12 cellular contexts compared by ENCODE assay signal in genomic region chr5:172749881-172750608, GRCh38. TPM values are rescaled to one million over a fixed set of nuclear protein-coding genes. Genes with fewer than 3 reads are reported as not detected.
DNase-seq lines count a peak whose midpoint lies in the region; ATAC-seq and TF ChIP-seq lines count a peak whose summit lies in the region.
"Had no signal": no experiment of that assay in that cellular context is flagged by ENCODE, and none has a peak within 500 bp of the region (broad histone marks: within the 10 kb centered on the region; RNA-seq: fewer than 3 reads in every experiment).

No MANE protein-coding gene starts in this region.

- TF ChIP-seq CTCF in astrocyte of the cerebellum (IDR thresholded peaks at IDR 0.05; ENCODE audit: low read depth, low read length, missing control alignments): no peak
- TF ChIP-seq CTCF in gastroesophageal sphincter (IDR thresholded peaks at IDR 0.05): no peak
- TF ChIP-seq CTCF in tibial nerve (IDR thresholded peaks at IDR 0.05): no peak

- no peaks in the 10 kb centered on the region for H3K36me3 ChIP-seq in gastroesophageal sphincter
- no peaks in the 10 kb centered on the region for H3K36me3 ChIP-seq in muscle layer of duodenum (ENCODE audit: control insufficient read depth in 1 of 2, insufficient read depth in 2 of 2, low read length in 2 of 2)
- H3K36me3 ChIP-seq in tibial nerve: no peaks in the 10 kb centered on the region

- ATAC-seq in gastroesophageal sphincter (peak; percentile 65), HG02588 (IDR thresholded peaks at IDR 0.05; ENCODE audit: unreplicated experiment) (no peak)
- ATAC-seq: GM12878, Panc1 had no signal

- H3K4me3 ChIP-seq in astrocyte of the cerebellum (ENCODE audit: low read depth, low read length) (no peak overlapping the region), gastroesophageal sphincter (no peak overlapping the region), muscle layer of duodenum (ENCODE audit: low read depth in 1 of 2, low read length in 2 of 2) (no peak overlapping the region), tibial nerve (no peak overlapping the region)
- H3K4me3 ChIP-seq: GM12878 had no signal

- DNase-seq in astrocyte of the cerebellum (ENCODE audit: low read depth): peak; percentile 16
- no peak for DNase-seq in tibial nerve (ENCODE audit: low spot score in 2 of 2)
- DNase-seq in DMS153 treated with DMSO at 0.1 percent for 48 hours (lab: John Stamatoyannopoulos, UW; ENCODE audit: unreplicated experiment): no peak
- DNase-seq in SKM-1 (lab: John Stamatoyannopoulos, UW; ENCODE audit: unreplicated experiment): no peak
- DNase-seq in DMS153 (lab: John Stamatoyannopoulos, UW): no peak
- DNase-seq: activated CD8-positive, alpha-beta memory T cell treated with anti-CD3 and anti-CD28 coated beads, Interleukin-2, amount 50 U/mL, for 4 hours; islet precursor cell had no signal

- WGBS in gastroesophageal sphincter (ENCODE audit: low coverage in 1 of 2), 2 donors: 33 to 42% methylated on average over 11 of the region's 19 CpGs
- 50% methylated on average over 19 of the region's 19 CpGs for WGBS in tibial nerve, 2 donors

- H3K27ac ChIP-seq in gastroesophageal sphincter (peak overlapping the region; percentile 70 to 93 (median 88)), muscle layer of duodenum (ENCODE audit: low read length) (peak overlapping the region; percentile 64), tibial nerve (peak overlapping the region; percentile 16 to 83 (median 70))

- no peaks in the 10 kb centered on the region for H3K9me3 ChIP-seq in gastroesophageal sphincter
- peaks cover 0 to 4% of the 10 kb centered on the region in 2 donors for H3K9me3 ChIP-seq in muscle layer of duodenum (ENCODE audit: control insufficient read depth in 1 of 2, low read length in 2 of 2)
- H3K9me3 ChIP-seq in tibial nerve: peaks cover 0 to 7% (median 0%) of the 10 kb centered on the region in 4 donors

- in situ Hi-C loops in astrocyte of the cerebellum (cut with HindIII; ENCODE audit: low sequenced_read_pairs): no loop called here

- TF ChIP-seq POLR2A in gastroesophageal sphincter (IDR thresholded peaks at IDR 0.05) (no peak), tibial nerve (IDR thresholded peaks at IDR 0.05) (no peak)

- peaks cover 7 to 51% (median 7%) of the 10 kb centered on the region in 3 donors for H3K4me1 ChIP-seq in gastroesophageal sphincter
- H3K4me1 ChIP-seq in muscle layer of duodenum (ENCODE audit: control insufficient read depth in 1 of 2, insufficient read depth in 2 of 2, low read length in 2 of 2): peaks cover 0 to 20% of the 10 kb centered on the region in 2 donors
- peaks cover 0 to 28% (median 11%) of the 10 kb centered on the region in 4 donors for H3K4me1 ChIP-seq in tibial nerve

- H3K27me3 ChIP-seq in gastroesophageal sphincter (no peaks in the 10 kb centered on the region), muscle layer of duodenum (ENCODE audit: low read depth, low read length) (no peaks in the 10 kb centered on the region), tibial nerve (no peaks in the 10 kb centered on the region)

- TF ChIP-seq EP300 in gastroesophageal sphincter (IDR thresholded peaks at IDR 0.05) (no peak), tibial nerve (IDR thresholded peaks at IDR 0.05) (peak; percentile 57 to 84)

RNA-seq across cellular contexts. Expression of gene DUSP1, which starts 20.9 kb away (rescaled TPM):
- 100 to 1,000 TPM; 488 to 965 (median 649) TPM for total RNA-seq in gastroesophageal sphincter
- 1,000 to 10,000 TPM; 1,787 to 2,412 (median 1,885) TPM for total RNA-seq in tibial nerve
